ENCODE assay signal across 1 cellular context in genomic region chr3:144294659-144295538, GRCh38.
TF ChIP-seq lines count a peak whose summit lies in the region.

No MANE protein-coding gene starts in this region.

TF ChIP-seq in GM12878, 131 proteins besides CTCF, POLR2A, EP300 and RAD21 (continued from another document and continues in another):
- TF ChIP-seq, protein P1, sequence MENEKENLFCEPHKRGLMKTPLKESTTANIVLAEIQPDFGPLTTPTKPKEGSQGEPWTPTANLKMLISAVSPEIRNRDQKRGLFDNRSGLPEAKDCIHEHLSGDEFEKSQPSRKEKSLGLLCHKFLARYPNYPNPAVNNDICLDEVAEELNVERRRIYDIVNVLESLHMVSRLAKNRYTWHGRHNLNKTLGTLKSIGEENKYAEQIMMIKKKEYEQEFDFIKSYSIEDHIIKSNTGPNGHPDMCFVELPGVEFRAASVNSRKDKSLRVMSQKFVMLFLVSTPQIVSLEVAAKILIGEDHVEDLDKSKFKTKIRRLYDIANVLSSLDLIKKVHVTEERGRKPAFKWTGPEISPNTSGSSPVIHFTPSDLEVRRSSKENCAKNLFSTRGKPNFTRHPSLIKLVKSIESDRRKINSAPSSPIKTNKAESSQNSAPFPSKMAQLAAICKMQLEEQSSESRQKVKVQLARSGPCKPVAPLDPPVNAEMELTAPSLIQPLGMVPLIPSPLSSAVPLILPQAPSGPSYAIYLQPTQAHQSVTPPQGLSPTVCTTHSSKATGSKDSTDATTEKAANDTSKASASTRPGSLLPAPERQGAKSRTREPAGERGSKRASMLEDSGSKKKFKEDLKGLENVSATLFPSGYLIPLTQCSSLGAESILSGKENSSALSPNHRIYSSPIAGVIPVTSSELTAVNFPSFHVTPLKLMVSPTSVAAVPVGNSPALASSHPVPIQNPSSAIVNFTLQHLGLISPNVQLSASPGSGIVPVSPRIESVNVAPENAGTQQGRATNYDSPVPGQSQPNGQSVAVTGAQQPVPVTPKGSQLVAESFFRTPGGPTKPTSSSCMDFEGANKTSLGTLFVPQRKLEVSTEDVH (IDR thresholded peaks at IDR 0.05; ENCODE audit: low read depth, partially characterized antibody): no peak
- TF ChIP-seq, protein P2, sequence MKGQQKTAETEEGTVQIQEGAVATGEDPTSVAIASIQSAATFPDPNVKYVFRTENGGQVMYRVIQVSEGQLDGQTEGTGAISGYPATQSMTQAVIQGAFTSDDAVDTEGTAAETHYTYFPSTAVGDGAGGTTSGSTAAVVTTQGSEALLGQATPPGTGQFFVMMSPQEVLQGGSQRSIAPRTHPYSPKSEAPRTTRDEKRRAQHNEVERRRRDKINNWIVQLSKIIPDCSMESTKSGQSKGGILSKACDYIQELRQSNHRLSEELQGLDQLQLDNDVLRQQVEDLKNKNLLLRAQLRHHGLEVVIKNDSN (IDR thresholded peaks at IDR 0.05; ENCODE audit: borderline replicate concordance, extremely low read length, insufficient read depth, low read depth, low read length): no peak
- no peak for TF ChIP-seq KLF5 (IDR thresholded peaks at IDR 0.05; ENCODE audit: partially characterized antibody)
- TF ChIP-seq ETV6 (conservative IDR thresholded peaks at IDR 0.05 in 1 of 2, IDR thresholded peaks at IDR 0.05 in 1 of 2; ENCODE audit: borderline replicate concordance in 1 of 2, low read depth in 1 of 2): peak in 1 of 2 experiments; percentile 55; a peak in 1 of 4 replicates
- no peak for TF ChIP-seq NKRF (conservative IDR thresholded peaks at IDR 0.05)
- TF ChIP-seq SIX5 (IDR thresholded peaks at IDR 0.05; ENCODE audit: low read depth, low read length, severe bottlenecking): no peak
- no peak for TF ChIP-seq ZNF592 (IDR thresholded peaks at IDR 0.05)
- TF ChIP-seq KAT2A (conservative IDR thresholded peaks at IDR 0.05; ENCODE audit: control insufficient read depth, low read depth, low read length): no peak
- TF ChIP-seq NR2C2 (IDR thresholded peaks at IDR 0.05; ENCODE audit: borderline replicate concordance, control insufficient read depth, insufficient read length, low read depth): no peak
- TF ChIP-seq CBFB (IDR thresholded peaks at IDR 0.05; ENCODE audit: low read depth): peak; percentile 56
- TF ChIP-seq PAX8 (IDR thresholded peaks at IDR 0.05): no peak
- TF ChIP-seq TARDBP (IDR thresholded peaks at IDR 0.05; ENCODE audit: borderline replicate concordance): no peak
- no peak for TF ChIP-seq RELA (IDR thresholded peaks at IDR 0.05; ENCODE audit: borderline replicate concordance, partially characterized antibody)
- TF ChIP-seq PAX5 (IDR thresholded peaks at IDR 0.05; ENCODE audit: borderline replicate concordance, low read depth, low read length): no peak; the same call in 1 of the 2 replicates
- no peak for TF ChIP-seq BACH1 (IDR thresholded peaks at IDR 0.05; ENCODE audit: borderline replicate concordance)
- TF ChIP-seq RBBP5 (conservative IDR thresholded peaks at IDR 0.05): no peak
- TF ChIP-seq NBN (IDR thresholded peaks at IDR 0.05): no peak
- no peak for TF ChIP-seq RAD51 (IDR thresholded peaks at IDR 0.05)
- TF ChIP-seq, protein P3, sequence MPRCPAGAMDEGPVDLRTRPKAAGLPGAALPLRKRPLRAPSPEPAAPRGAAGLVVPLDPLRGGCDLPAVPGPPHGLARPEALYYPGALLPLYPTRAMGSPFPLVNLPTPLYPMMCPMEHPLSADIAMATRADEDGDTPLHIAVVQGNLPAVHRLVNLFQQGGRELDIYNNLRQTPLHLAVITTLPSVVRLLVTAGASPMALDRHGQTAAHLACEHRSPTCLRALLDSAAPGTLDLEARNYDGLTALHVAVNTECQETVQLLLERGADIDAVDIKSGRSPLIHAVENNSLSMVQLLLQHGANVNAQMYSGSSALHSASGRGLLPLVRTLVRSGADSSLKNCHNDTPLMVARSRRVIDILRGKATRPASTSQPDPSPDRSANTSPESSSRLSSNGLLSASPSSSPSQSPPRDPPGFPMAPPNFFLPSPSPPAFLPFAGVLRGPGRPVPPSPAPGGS (IDR thresholded peaks at IDR 0.05; ENCODE audit: borderline replicate concordance, insufficient read depth, low read depth, low read length, poor library complexity, severe bottlenecking): peak; percentile 80
- no peak for TF ChIP-seq SKIL (IDR thresholded peaks at IDR 0.05; ENCODE audit: low read depth, poor library complexity, severe bottlenecking)
- TF ChIP-seq SRF (IDR thresholded peaks at IDR 0.05; ENCODE audit: low read depth in 2 of 2, low read length in 2 of 2): peak in 1 of 2 experiments; percentile 61; a peak in 1 of 4 replicates
- TF ChIP-seq, protein P4, sequence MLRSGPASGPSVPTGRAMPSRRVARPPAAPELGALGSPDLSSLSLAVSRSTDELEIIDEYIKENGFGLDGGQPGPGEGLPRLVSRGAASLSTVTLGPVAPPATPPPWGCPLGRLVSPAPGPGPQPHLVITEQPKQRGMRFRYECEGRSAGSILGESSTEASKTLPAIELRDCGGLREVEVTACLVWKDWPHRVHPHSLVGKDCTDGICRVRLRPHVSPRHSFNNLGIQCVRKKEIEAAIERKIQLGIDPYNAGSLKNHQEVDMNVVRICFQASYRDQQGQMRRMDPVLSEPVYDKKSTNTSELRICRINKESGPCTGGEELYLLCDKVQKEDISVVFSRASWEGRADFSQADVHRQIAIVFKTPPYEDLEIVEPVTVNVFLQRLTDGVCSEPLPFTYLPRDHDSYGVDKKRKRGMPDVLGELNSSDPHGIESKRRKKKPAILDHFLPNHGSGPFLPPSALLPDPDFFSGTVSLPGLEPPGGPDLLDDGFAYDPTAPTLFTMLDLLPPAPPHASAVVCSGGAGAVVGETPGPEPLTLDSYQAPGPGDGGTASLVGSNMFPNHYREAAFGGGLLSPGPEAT (IDR thresholded peaks at IDR 0.05; ENCODE audit: low read depth): no peak
- TF ChIP-seq YBX1 (IDR thresholded peaks at IDR 0.05): no peak
- TF ChIP-seq GABPA (IDR thresholded peaks at IDR 0.05; ENCODE audit: low read depth): peak; percentile 22; the same call in 1 of the 2 replicates
- TF ChIP-seq CBX5 (IDR thresholded peaks at IDR 0.05; ENCODE audit: low read depth): peak; percentile 75; the same call in 1 of the 2 replicates
- no peak for TF ChIP-seq HDGF (IDR thresholded peaks at IDR 0.05)
- TF ChIP-seq SMARCA5 (IDR thresholded peaks at IDR 0.05): no peak
- TF ChIP-seq NFYA (IDR thresholded peaks at IDR 0.05; ENCODE audit: borderline replicate concordance, low read depth, low read length): no peak
- no peak for TF ChIP-seq MXI1 (IDR thresholded peaks at IDR 0.05; ENCODE audit: low read depth, low read length)
- TF ChIP-seq MTA2 (IDR thresholded peaks at IDR 0.05; ENCODE audit: low read depth): 0 out of 2 replicates have a peak, but pooled peaks have one; percentile 15
- no peak for TF ChIP-seq EGR1 (IDR thresholded peaks at IDR 0.05; ENCODE audit: borderline replicate concordance in 1 of 2, low read depth in 2 of 2, low read length in 2 of 2)
- TF ChIP-seq HDAC6 (IDR thresholded peaks at IDR 0.05; ENCODE audit: unreplicated experiment): no peak
- TF ChIP-seq, protein P5, sequence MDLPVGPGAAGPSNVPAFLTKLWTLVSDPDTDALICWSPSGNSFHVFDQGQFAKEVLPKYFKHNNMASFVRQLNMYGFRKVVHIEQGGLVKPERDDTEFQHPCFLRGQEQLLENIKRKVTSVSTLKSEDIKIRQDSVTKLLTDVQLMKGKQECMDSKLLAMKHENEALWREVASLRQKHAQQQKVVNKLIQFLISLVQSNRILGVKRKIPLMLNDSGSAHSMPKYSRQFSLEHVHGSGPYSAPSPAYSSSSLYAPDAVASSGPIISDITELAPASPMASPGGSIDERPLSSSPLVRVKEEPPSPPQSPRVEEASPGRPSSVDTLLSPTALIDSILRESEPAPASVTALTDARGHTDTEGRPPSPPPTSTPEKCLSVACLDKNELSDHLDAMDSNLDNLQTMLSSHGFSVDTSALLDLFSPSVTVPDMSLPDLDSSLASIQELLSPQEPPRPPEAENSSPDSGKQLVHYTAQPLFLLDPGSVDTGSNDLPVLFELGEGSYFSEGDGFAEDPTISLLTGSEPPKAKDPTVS (IDR thresholded peaks at IDR 0.05; ENCODE audit: low read depth, low read length): no peak
- TF ChIP-seq SUZ12 (IDR thresholded peaks at IDR 0.05; ENCODE audit: unreplicated experiment): no peak
- TF ChIP-seq, protein P6, sequence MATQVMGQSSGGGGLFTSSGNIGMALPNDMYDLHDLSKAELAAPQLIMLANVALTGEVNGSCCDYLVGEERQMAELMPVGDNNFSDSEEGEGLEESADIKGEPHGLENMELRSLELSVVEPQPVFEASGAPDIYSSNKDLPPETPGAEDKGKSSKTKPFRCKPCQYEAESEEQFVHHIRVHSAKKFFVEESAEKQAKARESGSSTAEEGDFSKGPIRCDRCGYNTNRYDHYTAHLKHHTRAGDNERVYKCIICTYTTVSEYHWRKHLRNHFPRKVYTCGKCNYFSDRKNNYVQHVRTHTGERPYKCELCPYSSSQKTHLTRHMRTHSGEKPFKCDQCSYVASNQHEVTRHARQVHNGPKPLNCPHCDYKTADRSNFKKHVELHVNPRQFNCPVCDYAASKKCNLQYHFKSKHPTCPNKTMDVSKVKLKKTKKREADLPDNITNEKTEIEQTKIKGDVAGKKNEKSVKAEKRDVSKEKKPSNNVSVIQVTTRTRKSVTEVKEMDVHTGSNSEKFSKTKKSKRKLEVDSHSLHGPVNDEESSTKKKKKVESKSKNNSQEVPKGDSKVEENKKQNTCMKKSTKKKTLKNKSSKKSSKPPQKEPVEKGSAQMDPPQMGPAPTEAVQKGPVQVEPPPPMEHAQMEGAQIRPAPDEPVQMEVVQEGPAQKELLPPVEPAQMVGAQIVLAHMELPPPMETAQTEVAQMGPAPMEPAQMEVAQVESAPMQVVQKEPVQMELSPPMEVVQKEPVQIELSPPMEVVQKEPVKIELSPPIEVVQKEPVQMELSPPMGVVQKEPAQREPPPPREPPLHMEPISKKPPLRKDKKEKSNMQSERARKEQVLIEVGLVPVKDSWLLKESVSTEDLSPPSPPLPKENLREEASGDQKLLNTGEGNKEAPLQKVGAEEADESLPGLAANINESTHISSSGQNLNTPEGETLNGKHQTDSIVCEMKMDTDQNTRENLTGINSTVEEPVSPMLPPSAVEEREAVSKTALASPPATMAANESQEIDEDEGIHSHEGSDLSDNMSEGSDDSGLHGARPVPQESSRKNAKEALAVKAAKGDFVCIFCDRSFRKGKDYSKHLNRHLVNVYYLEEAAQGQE (IDR thresholded peaks at IDR 0.05; ENCODE audit: low read depth, low read length): no peak; the same call in 1 of the 2 replicates
